Comparison of ENCODE assay signal across 21 cellular contexts in genomic region chr6:160457843-160458242, GRCh38.
"Had no signal": no experiment of that assay in that cellular context is flagged by ENCODE, and none has a peak within 500 bp of the region (broad histone marks: within the 10 kb centered on the region; RNA-seq: fewer than 3 reads in every experiment).

No MANE protein-coding gene starts in this region.

- H3K27ac Mint-ChIP-seq: activated CD4-positive, alpha-beta T cell treated with anti-CD3 and anti-CD28 coated beads, Interleukin-2, amount 10 ng/mL, durations not matched to agents 7 days and 5 days; nephron progenitor cell; stimulated activated naive B cell treated with anti-CD40 and anti-IgM and Interleukin-4, amounts not matched to agents 10 μg/mL and 1 μg/mL and 100 μg/mL, for 72 hours; T-helper 2 cell treated with Interferon-gamma antibody and Interleukin-4, amounts not matched to agents 5 μg/mL and 100 μg/mL, for 36 hours had no signal

- ATAC-seq: activated CD4-positive, CD25-positive, alpha-beta regulatory T cell treated with anti-CD3 and anti-CD28 coated beads, Interleukin-2, amount 50 U/mL, for 24 hours; activated T-cell treated with anti-CD3 and anti-CD28 coated beads, Interleukin-2, amount 50 U/mL, for 4 hours; gastrocnemius medialis; left lobe of liver; stimulated activated naive B cell treated with anti-CD40 and anti-IgM and Interleukin-4, amounts not matched to agents 10 μg/mL and 1 μg/mL and 100 μg/mL, for 72 hours had no signal

- H3K36me3 Mint-ChIP-seq: stimulated activated naive B cell treated with anti-CD40 and anti-IgM and Interleukin-4, amounts not matched to agents 10 μg/mL and 1 μg/mL and 100 μg/mL, for 72 hours had no signal

- H3K9me3 Mint-ChIP-seq: activated T-cell treated with anti-CD3 and anti-CD28 coated beads, Interleukin-2, amount 50 U/mL, for 4 hours; nephron progenitor cell; stimulated activated naive B cell treated with anti-CD40 and anti-IgM and Interleukin-4, amounts not matched to agents 10 μg/mL and 1 μg/mL and 100 μg/mL, for 72 hours had no signal

- H3K4me1 Mint-ChIP-seq: nephron progenitor cell had no signal

- H3K4me3 Mint-ChIP-seq: activated CD4-positive, alpha-beta T cell treated with anti-CD3 and anti-CD28 coated beads, Interleukin-2, amount 10 ng/mL, durations not matched to agents 7 days and 5 days; activated T-cell treated with anti-CD3 and anti-CD28 coated beads, Interleukin-2, amount 50 U/mL, for 4 hours; nephron progenitor cell; stimulated activated naive B cell treated with anti-CD40 and anti-IgM and Interleukin-4, amounts not matched to agents 10 μg/mL and 1 μg/mL and 100 μg/mL, for 72 hours; T-helper 2 cell treated with Interferon-gamma antibody and Interleukin-4, amounts not matched to agents 5 μg/mL and 100 μg/mL, for 36 hours had no signal

- DNase-seq: activated CD4-positive, alpha-beta T cell treated with anti-CD3 and anti-CD28 coated beads, Interleukin-2, amount 10 ng/mL, durations not matched to agents 7 days and 5 days; activated CD8-positive, alpha-beta memory T cell treated with anti-CD3 and anti-CD28 coated beads, Interleukin-2, amount 50 U/mL, for 4 hours; activated effector memory CD4-positive, alpha-beta T cell treated with Interleukin-2 at 50 U/mL for 16 hours; activated naive CD4-positive, alpha-beta T cell treated with anti-CD3 and anti-CD28 coated beads, Interleukin-2, amount 50 U/mL, for 16 hours; activated T-cell treated with anti-CD3 and anti-CD28 coated beads, Interleukin-2, amount 50 U/mL, for 4 hours; adrenal gland; cerebellar nuclear complex; effector CD4-positive, alpha-beta T cell; gastrocnemius medialis; head of caudate nucleus; kidney; nephron progenitor cell; nucleus accumbens; retina; spleen; stimulated activated CD4-positive, alpha-beta T cell treated with anti-CD3 and anti-CD28 coated beads, Interleukin-4, amount 100 ng/mL, for 4 hours; stimulated activated naive B cell treated with anti-CD40 and anti-IgM and Interleukin-4, amounts not matched to agents 10 μg/mL and 1 μg/mL and 100 μg/mL, for 72 hours; thyroid gland had no signal
